In the genomic region with DNA sequence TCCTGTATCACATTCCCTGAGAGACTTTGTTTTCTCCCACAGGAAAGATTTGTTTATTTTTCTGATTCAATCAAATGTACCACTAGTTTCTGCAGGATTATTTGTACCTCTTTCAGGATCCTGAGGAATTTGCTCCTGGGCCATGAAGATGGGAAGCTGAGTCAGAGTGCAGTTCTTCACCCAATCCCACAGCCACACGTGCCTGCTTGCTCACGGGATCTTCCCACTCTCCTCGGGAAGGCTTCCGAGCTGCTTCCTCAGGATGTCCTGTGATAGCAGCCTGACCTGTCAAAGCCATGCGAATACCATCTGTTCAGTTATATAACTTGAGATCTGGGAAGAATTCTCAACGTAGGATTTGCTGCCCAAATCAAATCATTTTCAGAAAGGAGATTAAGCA, we compare ENCODE assay signal across 12 cellular contexts. TPM values are rescaled to one million over a fixed set of nuclear protein-coding genes. Genes with fewer than 3 reads are reported as not detected.
DNase-seq lines count a peak whose midpoint lies in the region; ATAC-seq and TF ChIP-seq lines count a peak whose summit lies in the region.
"Had no signal": no experiment of that assay in that cellular context is flagged by ENCODE, and none has a peak within 500 bp of the region (broad histone marks: within the 10 kb centered on the region; RNA-seq: fewer than 3 reads in every experiment).

No MANE protein-coding gene starts in this region.

- H3K4me3 ChIP-seq in breast epithelium: no peak overlapping the region
- H3K4me3 ChIP-seq in gastroesophageal sphincter: no peak overlapping the region
- no peak overlapping the region for H3K4me3 ChIP-seq in upper lobe of right lung

- peaks cover 13% of the 10 kb centered on the region for H3K36me3 Mint-ChIP-seq in MCF 10A (ENCODE audit: insufficient read depth, unreplicated experiment)

- no peaks in the 10 kb centered on the region for H3K27me3 ChIP-seq in breast epithelium
- no peaks in the 10 kb centered on the region for H3K27me3 ChIP-seq in gastroesophageal sphincter
- no peaks in the 10 kb centered on the region for H3K27me3 ChIP-seq in upper lobe of right lung

- no peak for TF ChIP-seq EP300 in gastroesophageal sphincter (IDR thresholded peaks at IDR 0.05)

- H3K27ac ChIP-seq in breast epithelium: peak overlapping the region in 1 of 2 donors; percentile 12
- H3K27ac ChIP-seq in VCaP: peak overlapping the region; percentile 85
- H3K27ac ChIP-seq in gastroesophageal sphincter: no peak overlapping the region
- no peak overlapping the region for H3K27ac ChIP-seq in upper lobe of right lung

- CTCF ChIA-PET in MCF 10A (lab: Yijun Ruan, JAX): interaction anchor here (0.7 kb wide), 2 partner anchors 21 to 135 kb away, joined by 3 to 4 read pairs; no protein-coding TSS in a partner anchor

- H3K4me3 Mint-ChIP-seq in MCF 10A (ENCODE audit: unreplicated experiment): no peak overlapping the region
- H3K4me3 Mint-ChIP-seq: activated CD8-positive, alpha-beta memory T cell treated with anti-CD3 and anti-CD28 coated beads, Interleukin-2, amount 10 ng/mL, durations not matched to agents 7 days and 5 days had no signal

- POLR2A ChIA-PET in MCF 10A (lab: Yijun Ruan, JAX): interaction anchor here (0.7 to 1.4 kb wide), 6 partner anchors 23 to 129 kb away, joined by 3 to 5 read pairs (median 4); no protein-coding TSS in a partner anchor

- intact Hi-C loops in MCF 10A (cut with micrococcal nuclease): no loop called here
- intact Hi-C loops in breast epithelium (cut with DNase I; ENCODE audit: low total_unique reads): no loop called here
- intact Hi-C loops in upper lobe of right lung (cut with DNase I): no loop called here

- H3K9me3 Mint-ChIP-seq in MCF 10A (ENCODE audit: unreplicated experiment): no peaks in the 10 kb centered on the region

- no TSS peak for BruUV-seq in MCF 10A (replicated peaks; lab: Mats Ljungman, UMichigan)

- peak; percentile 60 for DNase-seq in MCF 10A (ENCODE audit: unreplicated experiment)
- no peak for DNase-seq in breast epithelium (ENCODE audit: low spot score in 2 of 2)
- no peak for DNase-seq in upper lobe of right lung
- DNase-seq in NCI-H1930 (lab: John Stamatoyannopoulos, UW): no peak
- DNase-seq in NCI-H446 (lab: John Stamatoyannopoulos, UW): no peak
- DNase-seq: 8988T; activated CD8-positive, alpha-beta memory T cell treated with anti-CD3 and anti-CD28 coated beads, Interleukin-2, amount 10 ng/mL, durations not matched to agents 7 days and 5 days; NCI-H1092 treated with DMSO at 0.1 percent for 48 hours; stimulated activated CD8-positive, alpha-beta memory T cell treated with anti-CD3 and anti-CD28 coated beads, Interleukin-4, amount 100 ng/mL, for 48 hours had no signal

- H3K9me3 ChIP-seq in breast epithelium (no peaks in the 10 kb centered on the region), gastroesophageal sphincter (no peaks in the 10 kb centered on the region), upper lobe of right lung (no peaks in the 10 kb centered on the region)

- no peak overlapping the region for H3K27ac Mint-ChIP-seq in MCF 10A (ENCODE audit: low read depth, unreplicated experiment)
- H3K27ac Mint-ChIP-seq: activated CD8-positive, alpha-beta memory T cell treated with anti-CD3 and anti-CD28 coated beads, Interleukin-2, amount 10 ng/mL, durations not matched to agents 7 days and 5 days had no signal

- ATAC-seq in gastroesophageal sphincter (peak; percentile 48), upper lobe of right lung (peak; percentile 48), HG02973 (IDR thresholded peaks at IDR 0.05; ENCODE audit: unreplicated experiment) (no peak)
- ATAC-seq: activated CD8-positive, alpha-beta memory T cell treated with anti-CD3 and anti-CD28 coated beads, Interleukin-2, amount 10 ng/mL, durations not matched to agents 7 days and 5 days had no signal

- TF ChIP-seq POLR2A in breast epithelium (IDR thresholded peaks at IDR 0.05) (no peak), gastroesophageal sphincter (IDR thresholded peaks at IDR 0.05) (no peak)

- H3K36me3 ChIP-seq in breast epithelium (no peaks in the 10 kb centered on the region), gastroesophageal sphincter (no peaks in the 10 kb centered on the region), upper lobe of right lung (no peaks in the 10 kb centered on the region)

- no peaks in the 10 kb centered on the region for H3K4me1 ChIP-seq in breast epithelium
- H3K4me1 ChIP-seq in gastroesophageal sphincter: peaks cover 0 to 13% (median 0%) of the 10 kb centered on the region in 3 donors
- peaks cover 4% of the 10 kb centered on the region for H3K4me1 ChIP-seq in upper lobe of right lung

- WGBS in gastroesophageal sphincter (ENCODE audit: low coverage in 1 of 2), 2 donors: 28 to 32% methylated on average over 4 to 6 of the region's 6 CpGs

- peaks cover 15% of the 10 kb centered on the region for H3K4me1 Mint-ChIP-seq in MCF 10A (ENCODE audit: insufficient read depth, unreplicated experiment)

- H3K27me3 Mint-ChIP-seq in MCF 10A (ENCODE audit: insufficient read depth, unreplicated experiment): no peaks in the 10 kb centered on the region
- H3K27me3 Mint-ChIP-seq: activated CD8-positive, alpha-beta memory T cell treated with anti-CD3 and anti-CD28 coated beads, Interleukin-2, amount 10 ng/mL, durations not matched to agents 7 days and 5 days had no signal

- TF ChIP-seq CTCF in MCF 10A (IDR thresholded peaks at IDR 0.05; ENCODE audit: unreplicated experiment): no peak
- no peak for TF ChIP-seq CTCF in breast epithelium (IDR thresholded peaks at IDR 0.05)
- TF ChIP-seq CTCF in VCaP (conservative IDR thresholded peaks at IDR 0.05): no peak
- no peak for TF ChIP-seq CTCF in gastroesophageal sphincter (IDR thresholded peaks at IDR 0.05)
- no peak for TF ChIP-seq CTCF in upper lobe of right lung (IDR thresholded peaks at IDR 0.05)

RNA-seq across cellular contexts. Expression of a gene that starts 41.8 kb away (rescaled TPM):
- 193 and 202 TPM in 2 replicates for total RNA-seq in MCF 10A (2022)
- 100 to 1,000 TPM in 1 of 3 donors, 10 to 100 TPM in 2; 64.8 to 104 (median 92.3) TPM for total RNA-seq in breast epithelium
- 100 to 1,000 TPM in 3 of 4 donors, 10 to 100 TPM in 1; 84.3 to 120 (median 111) TPM for total RNA-seq in gastroesophageal sphincter
- total RNA-seq in upper lobe of right lung: 108 TPM
